In genomic region chr3:39981547-39982184, GRCh38 we compare ENCODE assay signal across 1 cellular context.
TF ChIP-seq lines count a peak whose summit lies in the region.

No MANE protein-coding gene starts in this region.

TF ChIP-seq in SK-N-SH treated with all-trans-retinoic acid at 6 μM for 48 hours, 23 proteins besides CTCF, POLR2A, EP300 and RAD21 (continued from another document):
- TF ChIP-seq TSHZ2 (CRISPR knock-in tag; IDR thresholded peaks at IDR 0.05), result no peak
- TF ChIP-seq ZFP30 (CRISPR knock-in tag; IDR thresholded peaks at IDR 0.05), result no peak
- no peak for TF ChIP-seq RARB (CRISPR knock-in tag; IDR thresholded peaks at IDR 0.05)
- no peak for TF ChIP-seq ZC3H10 (CRISPR knock-in tag; IDR thresholded peaks at IDR 0.05)
- no peak for TF ChIP-seq ZNF8 (CRISPR knock-in tag; IDR thresholded peaks at IDR 0.05)
- no peak for TF ChIP-seq TOX (CRISPR knock-in tag; IDR thresholded peaks at IDR 0.05; ENCODE audit: borderline replicate concordance)
- TF ChIP-seq BACH2 (CRISPR knock-in tag; IDR thresholded peaks at IDR 0.05; ENCODE audit: borderline replicate concordance), result no peak
TF ChIP-seq in SK-N-SH treated with all-trans-retinoic acid at 6 μM for 48 hours: peak in this region for 0.
